In the genomic region with DNA sequence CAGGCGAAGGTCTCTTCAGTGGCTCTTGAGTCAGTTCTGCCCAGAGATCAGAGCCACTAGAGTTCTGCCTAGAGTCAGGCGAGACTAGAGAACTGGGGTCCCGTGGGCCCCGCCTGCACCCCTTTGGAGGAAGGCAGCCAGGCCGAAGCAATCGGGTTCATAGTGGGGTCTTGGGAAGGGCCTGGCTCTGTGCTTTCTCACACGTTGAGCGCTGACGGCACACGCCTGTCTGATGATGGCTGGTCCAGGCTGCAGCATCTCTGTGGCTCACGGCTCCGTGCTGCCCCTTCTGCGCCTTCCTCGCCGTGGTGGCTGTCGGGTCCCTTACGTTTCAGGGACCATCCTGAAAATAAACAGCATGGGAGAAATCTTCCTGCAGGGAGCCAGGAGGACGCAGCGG, we compare ENCODE assay signal across 16 cellular contexts.
DNase-seq lines count a peak whose midpoint lies in the region; ATAC-seq, FAIRE-seq and TF ChIP-seq lines count a peak whose summit lies in the region.
"Had no signal": no experiment of that assay in that cellular context is flagged by ENCODE, and none has a peak within 500 bp of the region (broad histone marks: within the 10 kb centered on the region; RNA-seq: fewer than 3 reads in every experiment).

No MANE protein-coding gene starts in this region.

- H3T11ph ChIP-seq in H9 (ENCODE audit: low read length), result no peak overlapping the region

- no CpG with 5 or more reads among the region's 19 CpGs for WGBS in H9 (ENCODE audit: extremely low coverage, insufficient read length, low lambda C conversion rate)
- WGBS in neuronal stem cell (ENCODE audit: extremely low coverage in 2 of 2, insufficient read length in 2 of 2, insufficient replicate concordance in 1 of 2), 2 donors, result no CpG with 5 or more reads among the region's 19 CpGs

- H2AFZ ChIP-seq in H9 (ENCODE audit: low read length) (no peak overlapping the region), neuronal stem cell (ENCODE audit: low read length) (no peak overlapping the region)

- H4K20me1 ChIP-seq in H9 (ENCODE audit: control insufficient read depth, insufficient read depth, insufficient read length), result no peaks in the 10 kb centered on the region

- H3K27ac ChIP-seq in H9 (ENCODE audit: insufficient read length, low read depth, low read length), result no peak overlapping the region
- H3K27ac ChIP-seq in kidney (ENCODE audit: low read depth in 2 of 2, low read length in 2 of 2), result no peak overlapping the region
- H3K27ac ChIP-seq in neuronal stem cell (replicated peaks; ENCODE audit: low read length), result no peak overlapping the region

- peaks cover 0 to 13% of the 10 kb centered on the region in 2 experiments; a peak in 2 of 4 replicates for H3K4me1 Mint-ChIP-seq in H9

- no peak overlapping the region for H3K4me3 Mint-ChIP-seq in H9
- H3K4me3 Mint-ChIP-seq: CD4-positive, alpha-beta memory T cell had no signal

- H3K23ac ChIP-seq in H9 (ENCODE audit: insufficient read length, low read depth, low read length) (no peak overlapping the region), neuronal stem cell (ENCODE audit: low read depth, low read length, poor library complexity) (peak overlapping the region; percentile 3)

- no peaks in the 10 kb centered on the region for H3K79me2 ChIP-seq in H9 (ENCODE audit: insufficient read depth, low read length)

- no peak overlapping the region for H2BK5ac ChIP-seq in H9 (ENCODE audit: insufficient read length, low read length)
- no peak overlapping the region for H2BK5ac ChIP-seq in neuronal stem cell (ENCODE audit: low read length)

- no peak for TF ChIP-seq CTCF in H9 (conservative IDR thresholded peaks at IDR 0.05)
- no peak for TF ChIP-seq CTCF in kidney (IDR thresholded peaks at IDR 0.05; ENCODE audit: borderline replicate concordance, extremely low read depth, insufficient read depth)

- no peak overlapping the region for H4K5ac ChIP-seq in H9 (ENCODE audit: insufficient read length, low read depth, low read length)

- H2BK15ac ChIP-seq in H9 (ENCODE audit: low read depth, low read length), result no peak overlapping the region
- no peak overlapping the region for H2BK15ac ChIP-seq in neuronal stem cell (ENCODE audit: low read length)

- DNase-seq in Right ventricle myocardium superior, result peak; percentile 20
- no peak for DNase-seq in left ventricle myocardium superior
- no peak for DNase-seq in H9
- peak; percentile 45 for DNase-seq in kidney
- DNase-seq in neuronal stem cell (ENCODE audit: low spot score), result no peak
- DNase-seq in activated CD4-positive, CD25-positive, alpha-beta regulatory T cell (lab: John Stamatoyannopoulos, UW), result no peak
- DNase-seq: CD4-positive, alpha-beta memory T cell; DMS79 treated with DMSO at 0.1 percent for 48 hours; GOT3; H7; IMR-90 had no signal

- no peak overlapping the region for H3K4me3 ChIP-seq in kidney (ENCODE audit: low read length in 2 of 2)
- H3K4me3 ChIP-seq in neuronal stem cell (ENCODE audit: low read length in 2 of 2), result no peak overlapping the region
- H3K4me3 ChIP-seq: GM12878, K562 had no signal

- H3K79me1 ChIP-seq in H9 (ENCODE audit: insufficient read depth, low read depth, low read length, poor library complexity, severe bottlenecking), result no peaks in the 10 kb centered on the region
- no peaks in the 10 kb centered on the region for H3K79me1 ChIP-seq in neuronal stem cell (ENCODE audit: low read depth, low read length)

- H3K9me3 ChIP-seq in H9 (ENCODE audit: control insufficient read depth, low read depth, low read length) (no peaks in the 10 kb centered on the region), kidney (ENCODE audit: control insufficient read depth in 1 of 2, low read length in 2 of 2) (no peaks in the 10 kb centered on the region), neuronal stem cell (replicated peaks in 1 of 2; ENCODE audit: control insufficient read depth in 2 of 2, insufficient read depth in 1 of 2, low read depth in 1 of 2, low read length in 2 of 2) (peaks cover 0 to 2% of the 10 kb centered on the region in 2 donors)

- H3K4ac ChIP-seq in H9 (ENCODE audit: low read depth, low read length) (no peak overlapping the region), neuronal stem cell (ENCODE audit: low read length) (no peak overlapping the region)

- H3K18ac ChIP-seq in H9 (ENCODE audit: insufficient read length, low read depth, low read length) (no peak overlapping the region), neuronal stem cell (ENCODE audit: low read length) (peak overlapping the region; percentile 67)

- H4K91ac ChIP-seq in H9 (ENCODE audit: insufficient read length, low read depth, low read length) (no peak overlapping the region), neuronal stem cell (ENCODE audit: low read depth, low read length, poor library complexity) (no peak overlapping the region)

- H3K27me3 ChIP-seq in H9 (ENCODE audit: insufficient read depth, low read length), result no peaks in the 10 kb centered on the region
- H3K27me3 ChIP-seq in neuronal stem cell (ENCODE audit: control insufficient read depth in 3 of 3, insufficient read depth in 3 of 3, low read depth in 1 of 3, low read length in 3 of 3), result peaks cover 0 to 38% (median 0%) of the 10 kb centered on the region in 3 experiments

- H3K14ac ChIP-seq in H9 (ENCODE audit: insufficient read depth, low read length) (peak overlapping the region; percentile 49; the same call in 1 of the 2 replicates), neuronal stem cell (ENCODE audit: low read length) (no peak overlapping the region)

- peaks cover 5 to 7% of the 10 kb centered on the region in 2 experiments for H3K9me3 Mint-ChIP-seq in H9

- H3K27me3 Mint-ChIP-seq in H9 (ENCODE audit: low read depth), result peaks cover 3% of the 10 kb centered on the region; the same call in 1 of the 2 replicates

- H3K4me1 ChIP-seq in H9 (ENCODE audit: insufficient read depth, low read length) (no peaks in the 10 kb centered on the region), kidney (ENCODE audit: control insufficient read depth in 1 of 2, insufficient read depth in 1 of 2, low read depth in 1 of 2, low read length in 2 of 2) (no peaks in the 10 kb centered on the region), neuronal stem cell (ENCODE audit: control insufficient read depth in 2 of 2, insufficient read depth in 1 of 2, low read depth in 1 of 2, low read length in 2 of 2) (peaks cover 0 to 2% of the 10 kb centered on the region in 2 donors)

- no peaks in the 10 kb centered on the region; a peak in 1 of 7 replicates for H3K36me3 Mint-ChIP-seq in H9 (ENCODE audit: insufficient read depth in 1 of 3, low read depth in 3 of 3)
- H3K36me3 Mint-ChIP-seq: CD4-positive, alpha-beta memory T cell had no signal

- no peak overlapping the region for H2BK120ac ChIP-seq in H9 (ENCODE audit: low read depth, low read length, poor library complexity, severe bottlenecking)
- H2BK120ac ChIP-seq in neuronal stem cell (ENCODE audit: low read depth, low read length), result no peak overlapping the region

- no peak overlapping the region for H2BK12ac ChIP-seq in H9 (ENCODE audit: insufficient read length, low read depth, low read length)
- H2BK12ac ChIP-seq in neuronal stem cell (ENCODE audit: low read length), result no peak overlapping the region

- H3K27ac Mint-ChIP-seq in H9, result no peak overlapping the region; a peak in 1 of 7 replicates

- H3K4me2 ChIP-seq in H9 (ENCODE audit: insufficient read depth, insufficient read length, low read length), result no peak overlapping the region
- H3K4me2 ChIP-seq in neuronal stem cell (ENCODE audit: insufficient read depth, low read length, poor library complexity, severe bottlenecking), result no peak overlapping the region

- ATAC-seq in Right ventricle myocardium superior (ENCODE audit: poor library complexity), result no peak
- no peak for ATAC-seq in left ventricle myocardium superior
- ATAC-seq in GM21529 (IDR thresholded peaks at IDR 0.05; ENCODE audit: unreplicated experiment), result no peak
- no peak for ATAC-seq in GM21360 (IDR thresholded peaks at IDR 0.05; ENCODE audit: unreplicated experiment)
- ATAC-seq: GM12878, K562 had no signal

- H3K9ac ChIP-seq in H9 (ENCODE audit: extremely low read depth, insufficient read length, low read length) (no peak overlapping the region), kidney (ENCODE audit: low read length in 2 of 2) (no peak overlapping the region), neuronal stem cell (ENCODE audit: low read depth, low read length, poor library complexity) (no peak overlapping the region)

- H3K23me2 ChIP-seq in H9 (ENCODE audit: insufficient read length, low read depth, low read length, poor library complexity, severe bottlenecking), result no peaks in the 10 kb centered on the region

- no peak overlapping the region for H2BK20ac ChIP-seq in H9 (ENCODE audit: low read depth, low read length, poor library complexity, severe bottlenecking)

- no peak overlapping the region for H3K56ac ChIP-seq in H9 (ENCODE audit: insufficient read length, low read depth, low read length)

- no peak overlapping the region for H4K8ac ChIP-seq in H9 (replicated peaks; ENCODE audit: insufficient read length, low read depth, low read length)
- no peak overlapping the region for H4K8ac ChIP-seq in neuronal stem cell (ENCODE audit: low read depth, low read length)

- intact Hi-C loops in Right ventricle myocardium superior (cut with DNase I), result no loop called here
- intact Hi-C loops in left ventricle myocardium superior (cut with micrococcal nuclease), result no loop called here
- intact Hi-C loops in kidney (cut with DNase I), result no loop called here

- no peak overlapping the region for H2AK5ac ChIP-seq in H9 (ENCODE audit: insufficient read length, low read length)
- no peak overlapping the region for H2AK5ac ChIP-seq in neuronal stem cell (ENCODE audit: low read depth, low read length)

- no peak for FAIRE-seq in kidney (lab: Jason Lieb, UNC)
- FAIRE-seq: GM12878, HTR-8/SVneo, K562 had no signal

- H3K36me3 ChIP-seq in kidney (ENCODE audit: control insufficient read depth in 1 of 2, insufficient read depth in 2 of 2, low read length in 2 of 2), result no peaks in the 10 kb centered on the region
- H3K36me3 ChIP-seq in neuronal stem cell (replicated peaks in 1 of 2; ENCODE audit: control insufficient read depth in 2 of 2, insufficient read depth in 2 of 2, low read length in 2 of 2), result no peaks in the 10 kb centered on the region

Comparison
In these comparisons a context has a peak if more than half of its experiments do, and no peak if none do; other contexts are left out.
1. DNase-seq: peak in Right ventricle myocardium superior (single experiment) and kidney (single experiment); none in left ventricle myocardium superior (single experiment), H9 (single experiment), neuronal stem cell (single experiment) and activated CD4-positive, CD25-positive, alpha-beta regulatory T cell (0 of 4).